In the genomic region with DNA sequence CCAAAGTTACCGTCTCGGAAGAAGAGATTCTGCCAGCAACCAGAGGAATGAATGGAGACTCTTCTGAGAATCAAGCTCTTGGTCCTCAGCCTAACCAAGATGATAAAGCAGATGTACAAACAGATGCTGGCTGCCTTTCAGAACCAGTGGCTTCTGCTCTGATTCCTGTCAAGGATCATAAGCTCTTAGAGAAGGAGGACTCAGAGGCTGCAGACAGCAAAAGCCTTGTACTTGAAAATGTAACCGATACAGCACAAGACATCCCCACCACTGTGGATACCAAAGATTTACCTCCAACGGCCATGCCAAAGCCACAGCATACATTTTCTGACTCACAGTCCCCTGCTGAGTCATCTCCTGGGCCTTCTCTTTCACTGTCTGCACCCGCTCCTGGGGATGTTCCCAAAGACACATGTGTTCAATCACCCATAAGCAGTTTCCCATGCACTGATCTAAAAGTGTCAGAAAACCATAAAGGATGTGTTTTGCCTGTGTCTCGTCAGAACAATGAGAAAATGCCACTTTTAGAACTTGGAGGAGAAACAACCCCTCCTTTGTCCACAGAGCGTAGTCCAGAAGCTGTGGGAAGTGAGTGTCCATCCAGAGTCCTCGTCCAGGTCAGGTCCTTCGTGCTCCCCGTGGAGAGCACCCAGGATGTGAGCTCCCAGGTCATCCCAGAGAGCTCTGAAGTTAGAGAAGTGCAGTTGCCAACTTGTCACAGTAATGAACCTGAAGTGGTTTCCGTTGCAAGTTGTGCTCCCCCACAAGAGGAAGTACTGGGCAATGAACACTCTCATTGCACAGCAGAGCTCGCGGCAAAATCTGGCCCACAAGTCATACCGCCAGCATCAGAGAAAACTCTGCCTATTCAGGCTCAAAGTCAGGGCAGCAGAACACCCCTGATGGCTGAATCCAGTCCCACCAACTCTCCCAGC, we compare ENCODE assay signal across 8 cellular contexts.
A peak's percentile ranks its signal among the peaks of the same experiment; 100 is the strongest.
DNase-seq lines count a peak whose midpoint lies in the region; ATAC-seq, FAIRE-seq and TF ChIP-seq lines count a peak whose summit lies in the region.

No MANE protein-coding gene starts in this region.

- peak; percentile 57 for ATAC-seq in GM19324 (IDR thresholded peaks at IDR 0.05; ENCODE audit: low FRiP score, unreplicated experiment)
- ATAC-seq in HG03432 (IDR thresholded peaks at IDR 0.05; ENCODE audit: unreplicated experiment): peak; percentile 60
- ATAC-seq in HepG2: no peak

- H3K9ac ChIP-seq in HepG2 (ENCODE audit: insufficient read depth, low read depth, low read length): no peak overlapping the region

- WGBS in HepG2 (ENCODE audit: low lambda C conversion rate): 93% methylated on average over 9 of the region's 14 CpGs

- POLR2A ChIA-PET in AG04450 (lab: Yijun Ruan, JAX) (interaction anchor here (0.6 kb wide), 2 partner anchors 432 to 521 kb away, joined by 4 to 8 read pairs; no protein-coding TSS in a partner anchor), HepG2 (lab: Yijun Ruan, JAX) (no interaction called here)

- peaks cover 2 to 27% of the 10 kb centered on the region in 2 experiments; a peak in 4 of 5 replicates for H3K36me3 ChIP-seq in HepG2 (replicated peaks in 1 of 2; ENCODE audit: control insufficient read depth in 1 of 2, insufficient read depth in 2 of 2, low read length in 2 of 2)

- TF ChIP-seq EP300 in HepG2 (IDR thresholded peaks at IDR 0.05; ENCODE audit: low read depth in 2 of 2, low read length in 2 of 2) (no peak), HepG2 (CRISPR knock-in tag; IDR thresholded peaks at IDR 0.05; ENCODE audit: borderline replicate concordance) (no peak)

- TF ChIP-seq RAD21 in HepG2 (CRISPR knock-in tag; IDR thresholded peaks at IDR 0.05): no peak

- H3K27ac ChIP-seq in AG04450 (ENCODE audit: low read depth, low read length): peak overlapping the region; percentile 71
- no peak overlapping the region for H3K27ac ChIP-seq in HepG2 (ENCODE audit: extremely low read length, insufficient read depth, low read length)

- no peak for TF ChIP-seq CTCF in AG04450 (IDR thresholded peaks at IDR 0.05; ENCODE audit: low read depth, low read length)
- TF ChIP-seq CTCF in HepG2 (CRISPR knock-in tag; IDR thresholded peaks at IDR 0.05): no peak

- DNase-seq in AG04450 (ENCODE audit: low read depth, low spot score) (peak; percentile 76), SW480 (ENCODE audit: low spot score) (peak; percentile 62), HepG2 (ENCODE audit: low spot score) (no peak), NCI-H1930 (lab: John Stamatoyannopoulos, UW) (no peak)
- DNase-seq in activated naive CD8-positive, alpha-beta T cell treated with anti-CD3 and anti-CD28 coated beads, Interleukin-2, amount 50 U/mL, for 16 hours (ENCODE audit: low read depth, low spot score): peak; percentile 61
- DNase-seq in stimulated activated naive CD4-positive, alpha-beta T cell treated with Interleukin-2 at 50 U/mL for 16 hours (lab: John Stamatoyannopoulos, UW): peak; percentile 79

- BruUV-seq in HepG2 (replicated peaks; lab: Mats Ljungman, UMichigan): TSS peak; percentile 15

- H3K9me3 ChIP-seq in AG04450 (ENCODE audit: control insufficient read depth, insufficient read depth, low read length): no peaks in the 10 kb centered on the region
- no peaks in the 10 kb centered on the region for H3K9me3 ChIP-seq in HepG2 (ENCODE audit: low read length)

- H3K4me3 ChIP-seq in AG04450 (ENCODE audit: low read depth, low read length) (no peak overlapping the region), HepG2 (replicated peaks in 1 of 3; ENCODE audit: insufficient read depth in 1 of 3, low read depth in 2 of 3, low read length in 3 of 3) (no peak overlapping the region)

- in situ Hi-C loops in HepG2 (cut with HindIII; ENCODE audit: extremely low pct_ligation_motif_present, low pct_unique_long_range_greater_than_20kb): no loop called here

- CTCF ChIA-PET in AG04450 (lab: Charles Lee) (interaction anchor here (1.5 kb wide), 1 partner anchor 47 kb away, joined by 7 read pairs; no protein-coding TSS in a partner anchor), HepG2 (lab: Yijun Ruan, JAX; ENCODE audit: low intra/inter-chr PET ratio, low total read pairs) (no interaction called here)

- H2AFZ ChIP-seq in HepG2 (ENCODE audit: low read length): no peak overlapping the region

- peaks cover 35% of the 10 kb centered on the region for H3K4me1 ChIP-seq in HepG2 (ENCODE audit: insufficient read depth, low read length)

- no peaks in the 10 kb centered on the region for H3K27me3 ChIP-seq in AG04450 (ENCODE audit: control insufficient read depth, insufficient read depth, low read length)
- H3K27me3 ChIP-seq in HepG2 (ENCODE audit: control insufficient read depth in 1 of 2, insufficient read depth in 2 of 2, low read length in 2 of 2): no peaks in the 10 kb centered on the region

- FAIRE-seq in HepG2 (lab: Jason Lieb, UNC): no peak

- H3K4me2 ChIP-seq in HepG2 (ENCODE audit: low read depth, low read length): no peak overlapping the region

- TF ChIP-seq POLR2A in HepG2 (IDR thresholded peaks at IDR 0.05; ENCODE audit: insufficient read depth in 1 of 2, low read depth in 2 of 2, low read length in 2 of 2): no peak

- H3K79me2 ChIP-seq in HepG2 (ENCODE audit: insufficient read depth, low read length): peaks cover 28% of the 10 kb centered on the region

- H4K20me1 ChIP-seq in HepG2 (ENCODE audit: insufficient read depth, low read length): no peaks in the 10 kb centered on the region; the same call in 1 of the 2 replicates

- intact Hi-C loops in HepG2 (cut with micrococcal nuclease; ENCODE audit: unreplicated experiment): no loop called here

TF ChIP-seq in HepG2, 621 proteins besides CTCF, POLR2A, EP300 and RAD21:
- no peak for TF ChIP-seq ZNF17 (CRISPR knock-in tag; IDR thresholded peaks at IDR 0.05)
- 0 out of 2 replicates have a peak, but pooled peaks have one; percentile 23 for TF ChIP-seq FOSL2 (CRISPR knock-in tag; IDR thresholded peaks at IDR 0.05)
TF ChIP-seq in HepG2: peak in this region for 1.

Comparison
In these comparisons a context has a peak if more than half of its experiments do, and no peak if none do; other contexts are left out.
1. DNase-seq: peak in AG04450 (single experiment), SW480 (single experiment), activated naive CD8-positive, alpha-beta T cell treated with anti-CD3 and anti-CD28 coated beads, Interleukin-2, amount 50 U/mL, for 16 hours (single experiment) and stimulated activated naive CD4-positive, alpha-beta T cell treated with Interleukin-2 at 50 U/mL for 16 hours (single experiment); none in HepG2 (single experiment) and NCI-H1930 (0 of 2).